Comparison of ENCODE assay signal across 1 cellular context in the genomic region with DNA sequence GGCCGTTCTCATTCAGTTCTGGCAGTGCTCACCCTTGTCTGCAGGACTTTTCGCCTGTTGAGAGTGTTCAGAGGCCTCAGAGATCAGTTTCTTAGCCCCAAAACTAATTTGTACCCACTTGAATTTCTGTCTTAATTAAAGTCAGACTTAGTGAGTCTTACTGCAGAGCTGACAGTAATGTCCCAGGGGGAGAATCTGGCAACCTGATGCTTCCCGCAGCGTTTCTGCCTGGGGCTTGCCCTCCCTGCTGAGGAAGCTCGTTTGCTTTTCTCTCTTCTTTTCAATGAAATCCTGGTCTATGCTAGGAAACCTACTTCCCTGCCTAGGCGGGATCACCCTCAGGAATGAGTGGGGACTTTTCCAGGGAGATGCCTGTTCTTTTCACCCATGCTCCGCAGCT.
TF ChIP-seq lines count a peak whose summit lies in the region.

No MANE protein-coding gene starts in this region.

TF ChIP-seq in WTC11, 78 proteins besides CTCF, POLR2A, EP300 and RAD21 (continued from another document):
- TF ChIP-seq EMX1 (CRISPR knock-in tag; IDR thresholded peaks at IDR 0.05) (no peak), NR3C1 (CRISPR knock-in tag; conservative IDR thresholded peaks at IDR 0.05; ENCODE audit: low read depth) (no peak), GTF2I (CRISPR knock-in tag; conservative IDR thresholded peaks at IDR 0.05) (no peak), HMGA2 (CRISPR knock-in tag; IDR thresholded peaks at IDR 0.05) (no peak), KAT7 (CRISPR knock-in tag; IDR thresholded peaks at IDR 0.05; ENCODE audit: borderline replicate concordance) (no peak)
TF ChIP-seq in WTC11: peak in this region for 0.
